ENCODE assay signal across 8 cellular contexts in the genomic region with DNA sequence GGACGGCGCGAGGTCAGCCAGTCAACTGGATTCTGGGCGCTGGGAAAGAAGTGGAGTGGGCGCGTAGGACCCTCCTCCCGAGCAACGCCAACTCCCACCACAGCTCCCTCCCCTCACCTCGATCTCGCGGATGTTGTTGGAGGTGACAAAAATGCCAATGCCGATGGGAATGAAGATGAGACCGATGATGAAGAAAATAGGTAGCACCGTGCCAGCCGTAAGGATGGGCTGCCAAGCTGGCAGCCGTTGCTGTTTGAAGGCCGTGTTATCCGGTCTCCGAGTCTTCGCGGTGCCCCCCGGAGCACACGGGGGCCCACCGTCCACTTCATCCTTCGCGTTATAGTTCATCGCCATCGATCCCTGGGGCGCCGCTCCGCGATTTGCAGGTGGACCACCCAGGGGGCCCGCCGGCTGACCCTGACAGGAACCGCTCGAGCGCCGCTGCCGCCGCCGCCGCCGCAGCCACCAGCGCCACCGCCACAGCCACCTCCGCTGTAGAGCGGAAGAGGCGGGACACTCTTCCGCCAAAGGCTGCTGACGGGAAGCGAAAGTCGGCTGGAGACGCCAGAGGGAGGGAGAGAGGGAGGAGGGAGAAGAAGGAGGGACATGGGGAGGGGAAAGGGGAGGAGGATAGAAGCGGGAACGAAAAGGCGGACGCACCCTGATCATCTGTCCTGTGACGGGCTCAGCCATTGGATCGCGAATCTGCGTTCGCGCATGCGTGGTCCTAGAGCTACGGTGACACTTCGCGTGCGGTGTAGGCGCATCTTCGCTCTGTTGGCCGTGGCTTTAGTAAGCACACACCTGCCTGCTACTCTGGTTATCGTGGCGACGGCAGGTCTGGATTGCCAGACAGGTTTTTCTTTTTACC.
A peak's percentile ranks its signal among the peaks of the same experiment; 100 is the strongest.
DNase-seq lines count a peak whose midpoint lies in the region; ATAC-seq, FAIRE-seq and TF ChIP-seq lines count a peak whose summit lies in the region.

TSS of gene TMEM30A (minus strand) at position 508 of the 871 bp plus-strand sequence. CDS start at position 354, 154 bp downstream.

- TF ChIP-seq POLR2A in GM19099 (IDR thresholded peaks at IDR 0.05; ENCODE audit: extremely low read depth, insufficient read length, low read depth) = peak; percentile 98

- peak; percentile 86 for ATAC-seq in HG03378 (IDR thresholded peaks at IDR 0.05; ENCODE audit: unreplicated experiment)
- ATAC-seq in activated CD4-positive, CD25-positive, alpha-beta regulatory T cell treated with anti-CD3 and anti-CD28 coated beads, Interleukin-2, amount 50 U/mL, for 24 hours = peak; percentile 92 to 94

- FAIRE-seq in islet of Langerhans (lab: Jason Lieb, UNC) = peak; percentile 99

- DNase-seq in AML-193 (lab: John Stamatoyannopoulos, UW) (peak; percentile 99), NCI-H446 treated with DMSO at 0.1 percent for 48 hours (lab: John Stamatoyannopoulos, UW) (peak; percentile 95), cerebellar nuclear complex (lab: John Stamatoyannopoulos, UW) (peak; percentile 98 to 99)
- DNase-seq in stimulated activated CD4-positive, alpha-beta T cell treated with anti-CD3 and anti-CD28 coated beads, Interleukin-12 subunit alpha, Interleukin-12 subunit beta, amount 100 ng/mL, for 4 hours = peak; percentile 92

Comparison
In these comparisons a context has a peak if more than half of its experiments do, and no peak if none do; other contexts are left out.
1. Peak in every context shown above with its lines: DNase-seq and ATAC-seq.